In genomic region chr5:124980174-124980941, GRCh38 we compare ENCODE assay signal across 10 cellular contexts.
A peak's percentile ranks its signal among the peaks of the same experiment; 100 is the strongest.
DNase-seq lines count a peak whose midpoint lies in the region; ATAC-seq and TF ChIP-seq lines count a peak whose summit lies in the region.
"Had no signal": no experiment of that assay in that cellular context is flagged by ENCODE, and none has a peak within 500 bp of the region (broad histone marks: within the 10 kb centered on the region; RNA-seq: fewer than 3 reads in every experiment).

No MANE protein-coding gene starts in this region.

- peaks cover 0 to 7% (median 0%) of the 10 kb centered on the region in 3 donors for H3K27me3 Mint-ChIP-seq in naive B cell
- no peaks in the 10 kb centered on the region for H3K27me3 Mint-ChIP-seq in CD4-positive, alpha-beta T cell
- H3K27me3 Mint-ChIP-seq: dendritic cell treated with granulocyte-macrophage colony-stimulating factor and Interleukin-4, amounts not matched to agents 40 ng/mL and 50 ng/mL, for 4 days had no signal

- no peaks in the 10 kb centered on the region for H3K9me3 ChIP-seq in CD4-positive, alpha-beta T cell (ENCODE audit: control insufficient read depth, low read length)

- H3K27ac ChIP-seq in CD4-positive, alpha-beta T cell (ENCODE audit: low read depth, low read length): no peak overlapping the region
- H3K27ac ChIP-seq: KMS-11 had no signal

- CTCF ChIA-PET in CD4-positive, alpha-beta T cell (lab: Charles Lee): interaction anchor here (0.6 kb wide), 1 partner anchor 247 kb away, joined by 8 read pairs; no protein-coding TSS in a partner anchor

- H3K9me3 Mint-ChIP-seq in naive B cell: peaks cover 4 to 22% (median 8%) of the 10 kb centered on the region in 7 donors
- H3K9me3 Mint-ChIP-seq in CD4-positive, alpha-beta T cell: peaks cover under 1% of the 10 kb centered on the region

- no peak for TF ChIP-seq CTCF in CD4-positive, alpha-beta T cell (IDR thresholded peaks at IDR 0.05)

- peak overlapping the region in 3 of 6 donors; percentile 4 to 20 (median 15) for H3K27ac Mint-ChIP-seq in naive B cell
- H3K27ac Mint-ChIP-seq in CD4-positive, alpha-beta T cell: no peak overlapping the region
- H3K27ac Mint-ChIP-seq: dendritic cell treated with granulocyte-macrophage colony-stimulating factor and Interleukin-4, amounts not matched to agents 40 ng/mL and 50 ng/mL, for 4 days had no signal

- intact Hi-C loops in CD4-positive, alpha-beta T cell (cut with DNase I, micrococcal nuclease): no loop called here

- peaks cover 56 to 66% (median 63%) of the 10 kb centered on the region in 3 donors for H3K4me1 Mint-ChIP-seq in naive B cell
- no peaks in the 10 kb centered on the region for H3K4me1 Mint-ChIP-seq in CD4-positive, alpha-beta T cell (ENCODE audit: low read depth)

- peak overlapping the region in 7 of 8 donors; percentile 39 to 80 (median 60) for H3K4me3 Mint-ChIP-seq in naive B cell
- no peak overlapping the region for H3K4me3 Mint-ChIP-seq in CD4-positive, alpha-beta T cell
- H3K4me3 Mint-ChIP-seq: dendritic cell treated with granulocyte-macrophage colony-stimulating factor and Interleukin-4, amounts not matched to agents 40 ng/mL and 50 ng/mL, for 4 days had no signal

- POLR2A ChIA-PET in CD4-positive, alpha-beta T cell (lab: Charles Lee): no interaction called here

- ATAC-seq in GM18870 (IDR thresholded peaks at IDR 0.05; ENCODE audit: unreplicated experiment): peak; percentile 96
- ATAC-seq in HG02852 (IDR thresholded peaks at IDR 0.05; ENCODE audit: unreplicated experiment): peak; percentile 97
- ATAC-seq in naive B cell (ENCODE audit: low read depth in 2 of 2): peak; percentile 98 to 99
- no peak for ATAC-seq in CD4-positive, alpha-beta T cell (ENCODE audit: poor library complexity)

- peak; percentile 19 for DNase-seq in NCI-H345 treated with DMSO at 0.1 percent for 48 hours (lab: John Stamatoyannopoulos, UW; ENCODE audit: unreplicated experiment)
- peak; percentile 58 for DNase-seq in naive B cell
- DNase-seq in CD4-positive, alpha-beta T cell: no peak
- DNase-seq in A172 (ENCODE audit: low spot score): no peak
- no peak for DNase-seq in effector CD8-positive, alpha-beta T cell (lab: John Stamatoyannopoulos, UW)
- no peak for DNase-seq in NK-92 treated with Interleukin-12 subunit alpha and Interleukin-12 subunit beta, amount 100 ng/mL, for 24 hours (lab: John Stamatoyannopoulos, UW)

- no peaks in the 10 kb centered on the region for H3K27me3 ChIP-seq in CD4-positive, alpha-beta T cell (ENCODE audit: control insufficient read depth, insufficient read depth, low read length)

- peaks cover 11 to 18% of the 10 kb centered on the region in 2 donors for H3K36me3 Mint-ChIP-seq in naive B cell
- no peaks in the 10 kb centered on the region for H3K36me3 Mint-ChIP-seq in CD4-positive, alpha-beta T cell (ENCODE audit: low read depth)

Comparison
In these comparisons a context has a peak if more than half of its experiments do, and no peak if none do; other contexts are left out.
1. DNase-seq: peak in NCI-H345 treated with DMSO at 0.1 percent for 48 hours (single experiment) and naive B cell (single experiment); none in CD4-positive, alpha-beta T cell (0 of 10), A172 (single experiment), effector CD8-positive, alpha-beta T cell (single experiment) and NK-92 treated with Interleukin-12 subunit alpha and Interleukin-12 subunit beta, amount 100 ng/mL, for 24 hours (single experiment).